Comparison of ENCODE assay signal across 21 cellular contexts in genomic region chr6:43621836-43622180, GRCh38. TPM values are rescaled to one million over a fixed set of nuclear protein-coding genes. Genes with fewer than 3 reads are reported as not detected.
"Had no signal": no experiment of that assay in that cellular context is flagged by ENCODE, and none has a peak within 500 bp of the region (broad histone marks: within the 10 kb centered on the region; RNA-seq: fewer than 3 reads in every experiment).

No MANE protein-coding gene starts in this region.

- H3K4me3 Mint-ChIP-seq: activated CD8-positive, alpha-beta memory T cell treated with anti-CD3 and anti-CD28 coated beads, Interleukin-2, amount 10 ng/mL, durations not matched to agents 7 days and 5 days; activated naive CD8-positive, alpha-beta T cell treated with anti-CD3 and anti-CD28 coated beads, Interleukin-2, amount 10 ng/mL, durations not matched to agents 7 days and 5 days; memory B cell; stimulated activated effector memory CD8-positive, alpha-beta T cell treated with anti-CD3 and anti-CD28 coated beads, Interleukin-12 subunit alpha, Interleukin-12 subunit beta, amount 100 ng/mL, for 72 hours; T-cell had no signal

- FAIRE-seq: keratinocyte, small intestine had no signal

- DNase-seq: activated CD4-positive, alpha-beta T cell treated with anti-CD3 and anti-CD28 coated beads for 1 hour; activated CD4-positive, alpha-beta T cell treated with anti-CD3 and anti-CD28 coated beads, Interleukin-2, amount 50 U/mL, for 4 hours; activated CD8-positive, alpha-beta memory T cell treated with anti-CD3 and anti-CD28 coated beads, Interleukin-2, amount 10 ng/mL, durations not matched to agents 7 days and 5 days; activated naive CD4-positive, alpha-beta T cell treated with Interleukin-2 at 50 U/mL for 16 hours; activated naive CD8-positive, alpha-beta T cell treated with anti-CD3 and anti-CD28 coated beads, Interleukin-2, amount 10 ng/mL, durations not matched to agents 7 days and 5 days; amygdala; dermis blood vessel endothelial cell; effector CD8-positive, alpha-beta T cell; foreskin keratinocyte; left colon; naive B cell; small intestine; stimulated activated CD4-positive, alpha-beta T cell treated with anti-CD3 and anti-CD28 coated beads, Interleukin-2, amount 100 ng/mL, for 24 hours; stomach; T-cell; T-helper 9 cell had no signal

- H3K9me3 Mint-ChIP-seq: activated naive CD8-positive, alpha-beta T cell treated with anti-CD3 and anti-CD28 coated beads, Interleukin-2, amount 10 ng/mL, durations not matched to agents 7 days and 5 days; memory B cell; naive B cell; stimulated activated effector memory CD8-positive, alpha-beta T cell treated with anti-CD3 and anti-CD28 coated beads, Interleukin-12 subunit alpha, Interleukin-12 subunit beta, amount 100 ng/mL, for 72 hours; T-cell had no signal

- H3K4me1 ChIP-seq: foreskin keratinocyte had no signal

- H3K27ac Mint-ChIP-seq: activated CD8-positive, alpha-beta memory T cell treated with anti-CD3 and anti-CD28 coated beads, Interleukin-2, amount 10 ng/mL, durations not matched to agents 7 days and 5 days; activated naive CD8-positive, alpha-beta T cell treated with anti-CD3 and anti-CD28 coated beads, Interleukin-2, amount 10 ng/mL, durations not matched to agents 7 days and 5 days; stimulated activated effector memory CD8-positive, alpha-beta T cell treated with anti-CD3 and anti-CD28 coated beads, Interleukin-12 subunit alpha, Interleukin-12 subunit beta, amount 100 ng/mL, for 72 hours; T-cell had no signal

- H3K27ac ChIP-seq: foreskin keratinocyte, stomach, suprapubic skin, tibial nerve had no signal

- H3K27me3 ChIP-seq: foreskin keratinocyte, stomach, suprapubic skin, tibial nerve had no signal

- H3K27me3 Mint-ChIP-seq: activated CD8-positive, alpha-beta memory T cell treated with anti-CD3 and anti-CD28 coated beads, Interleukin-2, amount 10 ng/mL, durations not matched to agents 7 days and 5 days; activated naive CD8-positive, alpha-beta T cell treated with anti-CD3 and anti-CD28 coated beads, Interleukin-2, amount 10 ng/mL, durations not matched to agents 7 days and 5 days; memory B cell; naive B cell; T-cell had no signal

- H3K9me3 ChIP-seq: stomach, suprapubic skin, tibial nerve had no signal

- H3K4me3 ChIP-seq: stomach, suprapubic skin, tibial nerve had no signal

RNA-seq across cellular contexts. Expression of gene RSPH9, which starts 23.0 kb away (rescaled TPM):
- total RNA-seq: activated CD8-positive, alpha-beta memory T cell treated with anti-CD3 and anti-CD28 coated beads, Interleukin-2, amount 10 ng/mL, durations not matched to agents 7 days and 5 days; activated naive CD8-positive, alpha-beta T cell treated with anti-CD3 and anti-CD28 coated beads, Interleukin-2, amount 10 ng/mL, durations not matched to agents 7 days and 5 days; T-cell had no signal
- polyA plus RNA-seq: keratinocyte had no signal
